Comparison of ENCODE assay signal across 8 cellular contexts in the genomic region with DNA sequence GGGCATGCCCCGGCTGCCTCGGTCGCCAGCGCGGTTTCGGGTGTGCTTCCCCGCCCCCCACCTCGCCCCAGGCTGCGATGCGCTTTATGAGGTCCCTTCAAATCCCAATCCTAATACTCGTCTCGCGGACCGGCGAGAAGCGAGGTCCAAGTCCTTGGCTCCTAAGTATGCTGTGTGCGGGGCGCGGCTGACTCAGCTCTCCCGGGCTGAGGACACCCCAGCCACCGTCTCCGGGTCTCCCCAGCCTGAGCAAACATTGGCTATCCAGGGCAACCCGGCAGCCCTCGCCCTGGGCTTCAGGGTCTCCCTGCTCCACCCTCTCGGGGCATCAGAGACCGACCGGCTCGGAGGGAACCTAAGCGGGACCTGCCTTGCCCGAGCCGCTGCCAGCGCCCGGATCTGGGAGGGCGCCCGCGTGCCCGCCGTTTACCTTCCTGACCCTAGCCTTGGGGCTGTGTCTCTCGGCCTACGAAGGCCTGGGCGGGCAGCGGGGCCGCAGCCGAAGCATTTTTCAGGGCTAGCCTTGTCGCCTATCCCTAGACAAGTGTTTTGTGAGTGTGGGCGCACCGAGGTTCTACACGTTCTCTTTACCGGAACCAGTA. TPM values are rescaled to one million over a fixed set of nuclear protein-coding genes. Genes with fewer than 3 reads are reported as not detected.
DNase-seq lines count a peak whose midpoint lies in the region; ATAC-seq and TF ChIP-seq lines count a peak whose summit lies in the region.

No MANE protein-coding gene starts in this region.

- peak in 1 of 2 donors; percentile 4 for TF ChIP-seq POLR2A in gastrocnemius medialis (IDR thresholded peaks at IDR 0.05)

- in situ Hi-C loops in gastrocnemius medialis (cut with MboI; ENCODE audit: low sequenced_read_pairs in 4 of 4), result loop anchor here in 2 of 4 donors (10.0 kb wide), 1 partner anchor 87 kb away; no protein-coding TSS in a partner anchor

- no peaks in the 10 kb centered on the region for H3K36me3 ChIP-seq in gastrocnemius medialis

- H3K27me3 Mint-ChIP-seq in brain, result peaks cover 3% of the 10 kb centered on the region

- H3K4me1 ChIP-seq in gastrocnemius medialis, result peaks cover 23 to 26% of the 10 kb centered on the region in 2 donors

- H3K27ac Mint-ChIP-seq in brain, result peak overlapping the region; percentile 55 to 84 (median 73)

- peaks cover 0 to 2% (median 2%) of the 10 kb centered on the region in 5 experiments for H3K9me3 Mint-ChIP-seq in brain

- ATAC-seq in HG03280 (IDR thresholded peaks at IDR 0.05; ENCODE audit: unreplicated experiment), result peak; percentile 28
- ATAC-seq in gastrocnemius medialis, result peak; percentile 59 to 67

- H3K27ac ChIP-seq in gastrocnemius medialis, result peak overlapping the region; percentile 84 to 91 (median 88)

- intact Hi-C loops in gastrocnemius medialis (cut with DNase I; ENCODE audit: low total_unique reads), result loop anchor here (2.0 to 5.0 kb wide), 3 partner anchors 35 to 101 kb away; no protein-coding TSS in a partner anchor

- H3K4me3 ChIP-seq in gastrocnemius medialis, result peak overlapping the region; percentile 79 to 86 (median 84)

- peak overlapping the region; percentile 87 to 96 (median 91) for H3K4me3 Mint-ChIP-seq in brain

- DNase-seq in NCI-H510A treated with DMSO at 0.1 percent for 48 hours (lab: John Stamatoyannopoulos, UW) (peak; percentile 51), NCI-H510A (lab: John Stamatoyannopoulos, UW) (no peak), T-helper 1 cell (peak in 3 of 5 donors; percentile 29 to 41 (median 35)), iPS-NIHi11 (ENCODE audit: low spot score) (peak; percentile 31), gastrocnemius medialis (peak; percentile 23 to 27), NCI-H1105 treated with DMSO at 0.1 percent for 48 hours (lab: John Stamatoyannopoulos, UW) (no peak)

- H3K27me3 ChIP-seq in gastrocnemius medialis, result no peaks in the 10 kb centered on the region

- no peaks in the 10 kb centered on the region for H3K36me3 Mint-ChIP-seq in brain

- TF ChIP-seq CTCF in brain (conservative IDR thresholded peaks at IDR 0.05), result no peak
- TF ChIP-seq CTCF in gastrocnemius medialis (IDR thresholded peaks at IDR 0.05 in 4 of 5, conservative IDR thresholded peaks at IDR 0.05 in 1 of 5), result no peak

- H3K9me3 ChIP-seq in gastrocnemius medialis, result peaks cover 0 to 2% (median 0%) of the 10 kb centered on the region in 3 donors

- peaks cover 43% of the 10 kb centered on the region for H3K4me1 Mint-ChIP-seq in brain

RNA-seq across cellular contexts. Expression of a gene that starts 1.2 kb away (rescaled TPM):
- polyA plus RNA-seq in brain (ENCODE audit: insufficient read depth, low read depth, low replicate concordance), result 85.7 TPM
- 10 to 100 TPM in 1 of 4 donors, 1 to 10 TPM in 3; 7.1 to 13.9 (median 7.8) TPM for total RNA-seq in gastrocnemius medialis

Comparison
In these comparisons a context has a peak if more than half of its experiments do, and no peak if none do; other contexts are left out.
1. DNase-seq: peak in NCI-H510A treated with DMSO at 0.1 percent for 48 hours (single experiment), T-helper 1 cell (3 of 5), iPS-NIHi11 (single experiment) and gastrocnemius medialis (2 of 2); none in NCI-H510A (single experiment) and NCI-H1105 treated with DMSO at 0.1 percent for 48 hours (single experiment).